In the genomic region with DNA sequence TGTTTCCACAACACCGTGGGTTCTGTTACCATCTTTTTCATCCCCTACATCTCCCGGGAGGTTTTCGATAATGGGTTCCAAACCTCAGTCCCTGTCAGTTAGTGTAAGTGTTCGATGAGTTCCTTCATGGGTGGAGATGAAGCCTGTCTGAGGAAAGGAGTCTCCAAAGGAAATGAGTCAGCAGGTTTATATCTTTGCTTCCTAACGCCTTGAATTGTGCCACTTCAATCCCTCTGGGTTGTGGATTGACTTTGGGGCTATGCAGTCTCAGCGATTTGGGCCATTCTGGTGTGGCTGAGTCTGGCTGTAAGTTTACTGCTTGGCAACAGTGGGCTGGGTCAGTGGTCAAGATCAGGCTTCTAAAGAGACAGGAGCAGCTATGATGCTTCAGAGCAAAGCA, we compare ENCODE assay signal across 1 cellular context.
TF ChIP-seq lines count a peak whose summit lies in the region.

No MANE protein-coding gene starts in this region.

TF ChIP-seq in IMR-90, 13 proteins besides CTCF, POLR2A, EP300 and RAD21:
- TF ChIP-seq BHLHE40 (IDR thresholded peaks at IDR 0.05; ENCODE audit: low read depth, low read length) = no peak
- no peak for TF ChIP-seq SMC3 (IDR thresholded peaks at IDR 0.05; ENCODE audit: low read depth, low read length)
- no peak for TF ChIP-seq RCOR1 (IDR thresholded peaks at IDR 0.05; ENCODE audit: insufficient replicate concordance, low read length)
- TF ChIP-seq, protein P1, sequence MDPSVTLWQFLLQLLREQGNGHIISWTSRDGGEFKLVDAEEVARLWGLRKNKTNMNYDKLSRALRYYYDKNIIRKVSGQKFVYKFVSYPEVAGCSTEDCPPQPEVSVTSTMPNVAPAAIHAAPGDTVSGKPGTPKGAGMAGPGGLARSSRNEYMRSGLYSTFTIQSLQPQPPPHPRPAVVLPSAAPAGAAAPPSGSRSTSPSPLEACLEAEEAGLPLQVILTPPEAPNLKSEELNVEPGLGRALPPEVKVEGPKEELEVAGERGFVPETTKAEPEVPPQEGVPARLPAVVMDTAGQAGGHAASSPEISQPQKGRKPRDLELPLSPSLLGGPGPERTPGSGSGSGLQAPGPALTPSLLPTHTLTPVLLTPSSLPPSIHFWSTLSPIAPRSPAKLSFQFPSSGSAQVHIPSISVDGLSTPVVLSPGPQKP (IDR thresholded peaks at IDR 0.05; ENCODE audit: borderline replicate concordance, low read depth, low read length) = no peak
- no peak for TF ChIP-seq MXI1 (IDR thresholded peaks at IDR 0.05; ENCODE audit: borderline replicate concordance, low read depth, low read length)
- TF ChIP-seq CHD1 (IDR thresholded peaks at IDR 0.05; ENCODE audit: low read depth, low read length) = no peak
- TF ChIP-seq, protein P2, sequence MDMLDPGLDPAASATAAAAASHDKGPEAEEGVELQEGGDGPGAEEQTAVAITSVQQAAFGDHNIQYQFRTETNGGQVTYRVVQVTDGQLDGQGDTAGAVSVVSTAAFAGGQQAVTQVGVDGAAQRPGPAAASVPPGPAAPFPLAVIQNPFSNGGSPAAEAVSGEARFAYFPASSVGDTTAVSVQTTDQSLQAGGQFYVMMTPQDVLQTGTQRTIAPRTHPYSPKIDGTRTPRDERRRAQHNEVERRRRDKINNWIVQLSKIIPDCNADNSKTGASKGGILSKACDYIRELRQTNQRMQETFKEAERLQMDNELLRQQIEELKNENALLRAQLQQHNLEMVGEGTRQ (IDR thresholded peaks at IDR 0.05; ENCODE audit: low read depth, low read length) = no peak
- TF ChIP-seq MAZ (IDR thresholded peaks at IDR 0.05; ENCODE audit: borderline replicate concordance, low read depth, low read length) = no peak
- no peak for TF ChIP-seq CEBPB (IDR thresholded peaks at IDR 0.05; ENCODE audit: low read depth, low read length)
- TF ChIP-seq FOS (IDR thresholded peaks at IDR 0.05; ENCODE audit: low read depth, low read length) = no peak
- TF ChIP-seq NFE2L2 (IDR thresholded peaks at IDR 0.05; ENCODE audit: low read depth, low read length) = no peak
- no peak for TF ChIP-seq MAFK (IDR thresholded peaks at IDR 0.05; ENCODE audit: low read depth, low read length)
- TF ChIP-seq RFX5 (IDR thresholded peaks at IDR 0.05; ENCODE audit: low read depth, low read length) = no peak
